ENCODE assay signal across 8 cellular contexts in genomic region chr22:20979243-20979809, GRCh38. TPM values are rescaled to one million over a fixed set of nuclear protein-coding genes. Genes with fewer than 3 reads are reported as not detected.
DNase-seq lines count a peak whose midpoint lies in the region; ATAC-seq, FAIRE-seq and TF ChIP-seq lines count a peak whose summit lies in the region.

No MANE protein-coding gene starts in this region.

- H3K27me3 Mint-ChIP-seq in IgD-negative memory B cell, result peaks cover 1% of the 10 kb centered on the region
- no peaks in the 10 kb centered on the region for H3K27me3 Mint-ChIP-seq in activated T-helper 1 cell treated with anti-CD3 and anti-CD28 coated beads, Interleukin-12 subunit alpha, Interleukin-12 subunit beta, Interleukin-2, Interleukin-4 antibody, amounts not matched to agents 30 ng/mL and 10 ng/mL and 1 ng/mL, durations not matched to agents 14 hours and 24 hours and 36 hours (ENCODE audit: insufficient read depth)

- peaks cover 22 to 28% (median 27%) of the 10 kb centered on the region in 3 donors for H3K4me1 Mint-ChIP-seq in IgD-negative memory B cell
- H3K4me1 Mint-ChIP-seq in activated T-helper 1 cell treated with anti-CD3 and anti-CD28 coated beads, Interleukin-12 subunit alpha, Interleukin-12 subunit beta, Interleukin-2, Interleukin-4 antibody, amounts not matched to agents 30 ng/mL and 10 ng/mL and 1 ng/mL, durations not matched to agents 14 hours and 24 hours and 36 hours (ENCODE audit: low read depth), result peaks cover 44% of the 10 kb centered on the region

- no peak overlapping the region for H3K27ac ChIP-seq in thoracic aorta

- H3K9me3 Mint-ChIP-seq in IgD-negative memory B cell, result peaks cover 0 to 8% (median 2%) of the 10 kb centered on the region in 3 donors
- H3K9me3 Mint-ChIP-seq in activated T-helper 1 cell treated with anti-CD3 and anti-CD28 coated beads, Interleukin-12 subunit alpha, Interleukin-12 subunit beta, Interleukin-2, Interleukin-4 antibody, amounts not matched to agents 30 ng/mL and 10 ng/mL and 1 ng/mL, durations not matched to agents 14 hours and 24 hours and 36 hours, result peaks cover 12% of the 10 kb centered on the region

- intact Hi-C loops in activated T-helper 1 cell treated with anti-CD3 and anti-CD28 coated beads, Interleukin-12 subunit alpha, Interleukin-12 subunit beta, Interleukin-2, Interleukin-4 antibody, amounts not matched to agents 30 ng/mL and 10 ng/mL and 1 ng/mL, durations not matched to agents 14 hours and 24 hours and 36 hours (cut with micrococcal nuclease), result no loop called here

- ATAC-seq in thoracic aorta (ENCODE audit: insufficient number of reproducible peaks, low FRiP score, low read depth) (no peak), HG03139 (IDR thresholded peaks at IDR 0.05; ENCODE audit: unreplicated experiment) (no peak), GM21619 (IDR thresholded peaks at IDR 0.05; ENCODE audit: unreplicated experiment) (no peak)

- H3K36me3 Mint-ChIP-seq in IgD-negative memory B cell, result peaks cover 3% of the 10 kb centered on the region
- H3K36me3 Mint-ChIP-seq in activated T-helper 1 cell treated with anti-CD3 and anti-CD28 coated beads, Interleukin-12 subunit alpha, Interleukin-12 subunit beta, Interleukin-2, Interleukin-4 antibody, amounts not matched to agents 30 ng/mL and 10 ng/mL and 1 ng/mL, durations not matched to agents 14 hours and 24 hours and 36 hours (ENCODE audit: low read depth), result peaks cover 9% of the 10 kb centered on the region

- H3K4me3 ChIP-seq in fibroblast of pulmonary artery (replicated peaks; ENCODE audit: low read depth, low read length), result peak overlapping the region; percentile 24
- peak overlapping the region; percentile 57 for H3K4me3 ChIP-seq in thoracic aorta

- H3K4me1 ChIP-seq in thoracic aorta (ENCODE audit: control insufficient read depth in 1 of 2, low read depth in 2 of 2), result peaks cover 12 to 33% of the 10 kb centered on the region in 2 donors

- peaks cover 7% of the 10 kb centered on the region for H3K9me3 ChIP-seq in thoracic aorta

- peak overlapping the region; percentile 58 to 97 (median 84) for H3K4me3 Mint-ChIP-seq in IgD-negative memory B cell
- peak overlapping the region; percentile 71 for H3K4me3 Mint-ChIP-seq in activated T-helper 1 cell treated with anti-CD3 and anti-CD28 coated beads, Interleukin-12 subunit alpha, Interleukin-12 subunit beta, Interleukin-2, Interleukin-4 antibody, amounts not matched to agents 30 ng/mL and 10 ng/mL and 1 ng/mL, durations not matched to agents 14 hours and 24 hours and 36 hours

- no peaks in the 10 kb centered on the region for H3K27me3 ChIP-seq in thoracic aorta (replicated peaks; ENCODE audit: insufficient read depth)

- DNase-seq in activated T-helper 1 cell treated with anti-CD3 and anti-CD28 coated beads, Interleukin-12 subunit alpha, Interleukin-12 subunit beta, Interleukin-2, Interleukin-4 antibody, amounts not matched to agents 30 ng/mL and 10 ng/mL and 1 ng/mL, durations not matched to agents 14 hours and 24 hours and 36 hours (ENCODE audit: low spot score), result peak; percentile 52
- DNase-seq in fibroblast of pulmonary artery (ENCODE audit: low read depth) (peak; percentile 86), non-pigmented ciliary epithelial cell (ENCODE audit: low read depth) (peak; percentile 41), thoracic aorta (ENCODE audit: low spot score) (no peak), D721Med (ENCODE audit: insufficient read length, low spot score) (no peak)

- H3K27ac Mint-ChIP-seq in IgD-negative memory B cell, result peak overlapping the region in 2 of 3 donors; percentile 65 to 73
- peak overlapping the region; percentile 70 for H3K27ac Mint-ChIP-seq in activated T-helper 1 cell treated with anti-CD3 and anti-CD28 coated beads, Interleukin-12 subunit alpha, Interleukin-12 subunit beta, Interleukin-2, Interleukin-4 antibody, amounts not matched to agents 30 ng/mL and 10 ng/mL and 1 ng/mL, durations not matched to agents 14 hours and 24 hours and 36 hours

- TF ChIP-seq CTCF in fibroblast of pulmonary artery (IDR thresholded peaks at IDR 0.05; ENCODE audit: low read length, missing control alignments) (no peak), thoracic aorta (IDR thresholded peaks at IDR 0.05) (no peak), D721Med (IDR thresholded peaks at IDR 0.05; ENCODE audit: insufficient read depth, missing control alignments) (no peak)

- no peaks in the 10 kb centered on the region for H3K36me3 ChIP-seq in thoracic aorta

- FAIRE-seq in D721Med (lab: Jason Lieb, UNC), result no peak

RNA-seq across cellular contexts. Expression of gene LZTR1, which starts 2.8 kb away (rescaled TPM):
- polyA plus RNA-seq in IgD-negative memory B cell, result 11.9 TPM
- total RNA-seq in activated T-helper 1 cell treated with anti-CD3 and anti-CD28 coated beads, Interleukin-12 subunit alpha, Interleukin-12 subunit beta, Interleukin-2, Interleukin-4 antibody, amounts not matched to agents 30 ng/mL and 10 ng/mL and 1 ng/mL, durations not matched to agents 14 hours and 24 hours and 36 hours, result 81.9 and 87.5 TPM in 2 replicates
- 100 to 1,000 TPM in 1 of 2 donors, 10 to 100 TPM in 1; 96.2 to 105 TPM for total RNA-seq in thoracic aorta

RNA-seq across cellular contexts. Expression of gene AIFM3, which starts 12.3 kb away (rescaled TPM):
- polyA plus RNA-seq in IgD-negative memory B cell, result 2.3 TPM
- 0.88 and 0.93 TPM in 2 replicates for total RNA-seq in activated T-helper 1 cell treated with anti-CD3 and anti-CD28 coated beads, Interleukin-12 subunit alpha, Interleukin-12 subunit beta, Interleukin-2, Interleukin-4 antibody, amounts not matched to agents 30 ng/mL and 10 ng/mL and 1 ng/mL, durations not matched to agents 14 hours and 24 hours and 36 hours
- total RNA-seq in thoracic aorta, result 1 to 10 TPM; 3.4 to 5.8 TPM

RNA-seq across cellular contexts. Expression of gene THAP7, which starts 22.6 kb away (rescaled TPM):
- polyA plus RNA-seq in IgD-negative memory B cell, result 55.9 TPM
- 35.1 and 36.8 TPM in 2 replicates for total RNA-seq in activated T-helper 1 cell treated with anti-CD3 and anti-CD28 coated beads, Interleukin-12 subunit alpha, Interleukin-12 subunit beta, Interleukin-2, Interleukin-4 antibody, amounts not matched to agents 30 ng/mL and 10 ng/mL and 1 ng/mL, durations not matched to agents 14 hours and 24 hours and 36 hours
- 10 to 100 TPM; 38.3 to 60.0 TPM for total RNA-seq in thoracic aorta

RNA-seq across cellular contexts. Expression of gene P2RX6, which starts 35.6 kb away (rescaled TPM):
- polyA plus RNA-seq in IgD-negative memory B cell, result not detected
- 0.18 and 0.22 TPM in 2 replicates for total RNA-seq in activated T-helper 1 cell treated with anti-CD3 and anti-CD28 coated beads, Interleukin-12 subunit alpha, Interleukin-12 subunit beta, Interleukin-2, Interleukin-4 antibody, amounts not matched to agents 30 ng/mL and 10 ng/mL and 1 ng/mL, durations not matched to agents 14 hours and 24 hours and 36 hours
- under 1 TPM in 1 of 2 donors, not detected in 1; 0.81 TPM for total RNA-seq in thoracic aorta

RNA-seq across cellular contexts. Expression of gene SLC7A4, which starts 53.0 kb away (rescaled TPM):
- not detected for polyA plus RNA-seq in IgD-negative memory B cell
- not detected in 2 replicates for total RNA-seq in activated T-helper 1 cell treated with anti-CD3 and anti-CD28 coated beads, Interleukin-12 subunit alpha, Interleukin-12 subunit beta, Interleukin-2, Interleukin-4 antibody, amounts not matched to agents 30 ng/mL and 10 ng/mL and 1 ng/mL, durations not matched to agents 14 hours and 24 hours and 36 hours
- 1 to 10 TPM in 1 of 2 donors, not detected in 1; 1.2 TPM for total RNA-seq in thoracic aorta

Comparison
In these comparisons a context has a peak if more than half of its experiments do, and no peak if none do; other contexts are left out.
1. DNase-seq: peak in activated T-helper 1 cell treated with anti-CD3 and anti-CD28 coated beads, Interleukin-12 subunit alpha, Interleukin-12 subunit beta, Interleukin-2, Interleukin-4 antibody, amounts not matched to agents 30 ng/mL and 10 ng/mL and 1 ng/mL, durations not matched to agents 14 hours and 24 hours and 36 hours (single experiment), fibroblast of pulmonary artery (single experiment) and non-pigmented ciliary epithelial cell (single experiment); none in thoracic aorta (single experiment) and D721Med (single experiment).